1 cellular context compared by ENCODE assay signal in the genomic region with DNA sequence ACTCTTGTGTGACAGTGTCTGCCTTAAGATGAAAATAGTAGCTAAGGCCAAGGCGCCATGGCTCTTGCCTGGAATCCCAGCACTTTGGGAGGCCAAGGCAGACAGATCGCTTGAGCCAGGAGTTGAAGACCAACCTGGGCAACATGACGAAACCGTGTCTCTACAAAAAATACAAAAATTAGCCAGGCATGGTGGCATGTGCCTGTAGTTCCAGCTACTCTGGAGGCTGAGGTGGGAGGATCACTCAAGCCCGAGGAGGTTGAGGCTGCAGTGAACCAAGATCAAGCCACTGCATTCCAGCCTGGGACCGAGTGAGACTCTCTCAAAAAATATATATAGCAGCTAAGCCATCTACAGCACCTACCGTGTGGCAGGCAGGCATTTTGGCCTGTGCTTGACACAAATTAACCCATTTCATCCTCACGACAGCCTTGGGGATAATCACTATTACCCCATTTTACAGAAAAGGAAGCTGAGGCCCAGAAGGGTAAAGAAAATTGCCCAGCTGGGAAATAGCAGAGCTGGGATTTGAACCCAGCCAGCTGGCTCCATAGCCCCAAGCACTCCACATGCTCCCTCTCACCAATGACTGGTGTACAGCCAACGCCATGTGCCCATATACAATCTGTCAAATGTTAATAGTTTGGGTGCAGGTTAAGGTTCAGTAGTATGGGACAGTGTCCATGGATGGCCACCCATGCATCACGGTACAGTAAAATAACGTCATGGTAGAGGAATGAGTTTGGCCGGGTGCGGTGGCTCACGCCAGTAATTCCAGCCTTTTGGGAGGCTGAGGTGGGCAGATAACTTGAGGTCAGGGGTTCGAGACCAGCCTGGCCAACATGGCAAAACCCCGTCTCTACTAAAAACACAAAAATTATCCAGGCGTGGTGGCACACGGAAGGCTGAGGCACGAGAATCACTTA.
TF ChIP-seq lines count a peak whose summit lies in the region.

No MANE protein-coding gene starts in this region.

TF ChIP-seq in HepG2, 621 proteins besides CTCF, POLR2A, EP300 and RAD21 (continues in another document):
- no peak for TF ChIP-seq CEBPG (CRISPR knock-in tag; IDR thresholded peaks at IDR 0.05)
- TF ChIP-seq ZNF510 (CRISPR knock-in tag; IDR thresholded peaks at IDR 0.05; ENCODE audit: low read depth): no peak
- TF ChIP-seq, protein P1, sequence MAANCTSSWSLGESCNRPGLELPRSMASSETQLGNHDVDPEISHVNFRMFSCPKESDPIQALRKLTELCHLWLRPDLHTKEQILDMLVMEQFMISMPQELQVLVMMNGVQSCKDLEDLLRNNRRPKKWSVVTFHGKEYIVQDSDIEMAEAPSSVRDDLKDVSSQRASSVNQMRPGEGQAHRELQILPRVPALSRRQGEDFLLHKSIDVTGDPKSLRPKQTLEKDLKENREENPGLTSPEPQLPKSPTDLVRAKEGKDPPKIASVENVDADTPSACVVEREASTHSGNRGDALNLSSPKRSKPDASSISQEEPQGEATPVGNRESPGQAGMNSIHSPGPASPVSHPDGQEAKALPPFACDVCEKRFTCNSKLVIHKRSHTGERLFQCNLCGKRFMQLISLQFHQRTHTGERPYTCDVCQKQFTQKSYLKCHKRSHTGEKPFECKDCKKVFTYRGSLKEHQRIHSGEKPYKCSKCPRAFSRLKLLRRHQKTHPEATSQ (CRISPR knock-in tag; IDR thresholded peaks at IDR 0.05; ENCODE audit: borderline replicate concordance): no peak
- peak; percentile 29; the same call in 1 of the 2 replicates for TF ChIP-seq SSRP1 (CRISPR knock-in tag; IDR thresholded peaks at IDR 0.05)
- TF ChIP-seq NFATC3 (CRISPR knock-in tag; IDR thresholded peaks at IDR 0.05): no peak
- TF ChIP-seq SCMH1 (CRISPR knock-in tag; IDR thresholded peaks at IDR 0.05; ENCODE audit: borderline replicate concordance): no peak
- no peak for TF ChIP-seq POLR2AphosphoS5 (IDR thresholded peaks at IDR 0.05; ENCODE audit: low read depth, low read length)
- TF ChIP-seq SPEN (CRISPR knock-in tag; IDR thresholded peaks at IDR 0.05; ENCODE audit: low read depth): no peak
- no peak for TF ChIP-seq SUZ12 (IDR thresholded peaks at IDR 0.05; ENCODE audit: low read depth, low read length)
- TF ChIP-seq ZNF678 (CRISPR knock-in tag; IDR thresholded peaks at IDR 0.05): 0 out of 2 replicates have a peak, but pooled peaks have one; percentile 73
- TF ChIP-seq ZNF639 (CRISPR knock-in tag; conservative IDR thresholded peaks at IDR 0.05): 0 out of 2 replicates have a peak, but pooled peaks have one; percentile 2
- peak; percentile 50; the same call in 1 of the 2 replicates for TF ChIP-seq ZSCAN31 (CRISPR knock-in tag; IDR thresholded peaks at IDR 0.05; ENCODE audit: low read depth)
- peak; percentile 40; the same call in 1 of the 2 replicates for TF ChIP-seq ZNF501 (CRISPR knock-in tag; IDR thresholded peaks at IDR 0.05)
- TF ChIP-seq, protein P2, sequence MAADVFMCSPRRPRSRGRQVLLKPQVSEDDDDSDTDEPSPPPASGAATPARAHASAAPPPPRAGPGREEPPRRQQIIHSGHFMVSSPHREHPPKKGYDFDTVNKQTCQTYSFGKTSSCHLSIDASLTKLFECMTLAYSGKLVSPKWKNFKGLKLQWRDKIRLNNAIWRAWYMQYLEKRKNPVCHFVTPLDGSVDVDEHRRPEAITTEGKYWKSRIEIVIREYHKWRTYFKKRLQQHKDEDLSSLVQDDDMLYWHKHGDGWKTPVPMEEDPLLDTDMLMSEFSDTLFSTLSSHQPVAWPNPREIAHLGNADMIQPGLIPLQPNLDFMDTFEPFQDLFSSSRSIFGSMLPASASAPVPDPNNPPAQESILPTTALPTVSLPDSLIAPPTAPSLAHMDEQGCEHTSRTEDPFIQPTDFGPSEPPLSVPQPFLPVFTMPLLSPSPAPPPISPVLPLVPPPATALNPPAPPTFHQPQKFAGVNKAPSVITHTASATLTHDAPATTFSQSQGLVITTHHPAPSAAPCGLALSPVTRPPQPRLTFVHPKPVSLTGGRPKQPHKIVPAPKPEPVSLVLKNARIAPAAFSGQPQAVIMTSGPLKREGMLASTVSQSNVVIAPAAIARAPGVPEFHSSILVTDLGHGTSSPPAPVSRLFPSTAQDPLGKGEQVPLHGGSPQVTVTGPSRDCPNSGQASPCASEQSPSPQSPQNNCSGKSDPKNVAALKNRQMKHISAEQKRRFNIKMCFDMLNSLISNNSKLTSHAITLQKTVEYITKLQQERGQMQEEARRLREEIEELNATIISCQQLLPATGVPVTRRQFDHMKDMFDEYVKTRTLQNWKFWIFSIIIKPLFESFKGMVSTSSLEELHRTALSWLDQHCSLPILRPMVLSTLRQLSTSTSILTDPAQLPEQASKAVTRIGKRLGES (CRISPR knock-in tag; IDR thresholded peaks at IDR 0.05; ENCODE audit: borderline replicate concordance): no peak
- TF ChIP-seq ZNF367 (CRISPR knock-in tag; IDR thresholded peaks at IDR 0.05; ENCODE audit: borderline replicate concordance): no peak
- peak; percentile 45; the same call in 1 of the 2 replicates for TF ChIP-seq ZSCAN22 (CRISPR knock-in tag; IDR thresholded peaks at IDR 0.05)
- TF ChIP-seq MXI1 (IDR thresholded peaks at IDR 0.05; ENCODE audit: borderline replicate concordance, low read depth, low read length): no peak
- TF ChIP-seq, protein P3, sequence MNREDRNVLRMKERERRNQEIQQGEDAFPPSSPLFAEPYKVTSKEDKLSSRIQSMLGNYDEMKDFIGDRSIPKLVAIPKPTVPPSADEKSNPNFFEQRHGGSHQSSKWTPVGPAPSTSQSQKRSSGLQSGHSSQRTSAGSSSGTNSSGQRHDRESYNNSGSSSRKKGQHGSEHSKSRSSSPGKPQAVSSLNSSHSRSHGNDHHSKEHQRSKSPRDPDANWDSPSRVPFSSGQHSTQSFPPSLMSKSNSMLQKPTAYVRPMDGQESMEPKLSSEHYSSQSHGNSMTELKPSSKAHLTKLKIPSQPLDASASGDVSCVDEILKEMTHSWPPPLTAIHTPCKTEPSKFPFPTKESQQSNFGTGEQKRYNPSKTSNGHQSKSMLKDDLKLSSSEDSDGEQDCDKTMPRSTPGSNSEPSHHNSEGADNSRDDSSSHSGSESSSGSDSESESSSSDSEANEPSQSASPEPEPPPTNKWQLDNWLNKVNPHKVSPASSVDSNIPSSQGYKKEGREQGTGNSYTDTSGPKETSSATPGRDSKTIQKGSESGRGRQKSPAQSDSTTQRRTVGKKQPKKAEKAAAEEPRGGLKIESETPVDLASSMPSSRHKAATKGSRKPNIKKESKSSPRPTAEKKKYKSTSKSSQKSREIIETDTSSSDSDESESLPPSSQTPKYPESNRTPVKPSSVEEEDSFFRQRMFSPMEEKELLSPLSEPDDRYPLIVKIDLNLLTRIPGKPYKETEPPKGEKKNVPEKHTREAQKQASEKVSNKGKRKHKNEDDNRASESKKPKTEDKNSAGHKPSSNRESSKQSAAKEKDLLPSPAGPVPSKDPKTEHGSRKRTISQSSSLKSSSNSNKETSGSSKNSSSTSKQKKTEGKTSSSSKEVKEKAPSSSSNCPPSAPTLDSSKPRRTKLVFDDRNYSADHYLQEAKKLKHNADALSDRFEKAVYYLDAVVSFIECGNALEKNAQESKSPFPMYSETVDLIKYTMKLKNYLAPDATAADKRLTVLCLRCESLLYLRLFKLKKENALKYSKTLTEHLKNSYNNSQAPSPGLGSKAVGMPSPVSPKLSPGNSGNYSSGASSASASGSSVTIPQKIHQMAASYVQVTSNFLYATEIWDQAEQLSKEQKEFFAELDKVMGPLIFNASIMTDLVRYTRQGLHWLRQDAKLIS (CRISPR knock-in tag; IDR thresholded peaks at IDR 0.05): no peak
- 0 out of 2 replicates have a peak, but pooled peaks have one; percentile 42 for TF ChIP-seq ZNF747 (CRISPR knock-in tag; IDR thresholded peaks at IDR 0.05; ENCODE audit: borderline replicate concordance)
- TF ChIP-seq ZNF75D (CRISPR knock-in tag; IDR thresholded peaks at IDR 0.05; ENCODE audit: borderline replicate concordance): no peak
- TF ChIP-seq SMAD9 (CRISPR knock-in tag; IDR thresholded peaks at IDR 0.05): no peak
- TF ChIP-seq IKZF1 (IDR thresholded peaks at IDR 0.05): no peak
- no peak for TF ChIP-seq ZNF337 (CRISPR knock-in tag; IDR thresholded peaks at IDR 0.05; ENCODE audit: borderline replicate concordance, low read depth)
- TF ChIP-seq MAZ (IDR thresholded peaks at IDR 0.05; ENCODE audit: borderline replicate concordance, low read depth, low read length): no peak
- peak; percentile 69; the same call in 1 of the 2 replicates for TF ChIP-seq MAZ (CRISPR knock-in tag; IDR thresholded peaks at IDR 0.05; ENCODE audit: low read depth)
- peak; percentile 98 for TF ChIP-seq ZNF770 (CRISPR knock-in tag; IDR thresholded peaks at IDR 0.05)
- no peak for TF ChIP-seq ATF7 (IDR thresholded peaks at IDR 0.05)
- no peak for TF ChIP-seq ATF7 (CRISPR knock-in tag; IDR thresholded peaks at IDR 0.05)
- TF ChIP-seq FIP1L1 (IDR thresholded peaks at IDR 0.05; ENCODE audit: borderline replicate concordance, insufficient read depth, low read depth, low read length): no peak
- no peak for TF ChIP-seq ZNF576 (CRISPR knock-in tag; IDR thresholded peaks at IDR 0.05)
- TF ChIP-seq PRPF4 (IDR thresholded peaks at IDR 0.05; ENCODE audit: low read depth, low read length, poor library complexity, severe bottlenecking): no peak
- peak; percentile 9; the same call in 1 of the 2 replicates for TF ChIP-seq POGK (CRISPR knock-in tag; conservative IDR thresholded peaks at IDR 0.05)
- TF ChIP-seq, protein P4, sequence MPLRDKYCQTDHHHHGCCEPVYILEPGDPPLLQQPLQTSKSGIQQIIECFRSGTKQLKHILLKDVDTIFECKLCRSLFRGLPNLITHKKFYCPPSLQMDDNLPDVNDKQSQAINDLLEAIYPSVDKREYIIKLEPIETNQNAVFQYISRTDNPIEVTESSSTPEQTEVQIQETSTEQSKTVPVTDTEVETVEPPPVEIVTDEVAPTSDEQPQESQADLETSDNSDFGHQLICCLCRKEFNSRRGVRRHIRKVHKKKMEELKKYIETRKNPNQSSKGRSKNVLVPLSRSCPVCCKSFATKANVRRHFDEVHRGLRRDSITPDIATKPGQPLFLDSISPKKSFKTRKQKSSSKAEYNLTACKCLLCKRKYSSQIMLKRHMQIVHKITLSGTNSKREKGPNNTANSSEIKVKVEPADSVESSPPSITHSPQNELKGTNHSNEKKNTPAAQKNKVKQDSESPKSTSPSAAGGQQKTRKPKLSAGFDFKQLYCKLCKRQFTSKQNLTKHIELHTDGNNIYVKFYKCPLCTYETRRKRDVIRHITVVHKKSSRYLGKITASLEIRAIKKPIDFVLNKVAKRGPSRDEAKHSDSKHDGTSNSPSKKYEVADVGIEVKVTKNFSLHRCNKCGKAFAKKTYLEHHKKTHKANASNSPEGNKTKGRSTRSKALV (CRISPR knock-in tag; IDR thresholded peaks at IDR 0.05): 0 out of 2 replicates have a peak, but pooled peaks have one; percentile 7
- 0 out of 2 replicates have a peak, but pooled peaks have one; percentile 65 for TF ChIP-seq ZNF691 (CRISPR knock-in tag; IDR thresholded peaks at IDR 0.05; ENCODE audit: borderline replicate concordance, low read depth)
